Comparison of ENCODE assay signal across 18 cellular contexts in the genomic region with DNA sequence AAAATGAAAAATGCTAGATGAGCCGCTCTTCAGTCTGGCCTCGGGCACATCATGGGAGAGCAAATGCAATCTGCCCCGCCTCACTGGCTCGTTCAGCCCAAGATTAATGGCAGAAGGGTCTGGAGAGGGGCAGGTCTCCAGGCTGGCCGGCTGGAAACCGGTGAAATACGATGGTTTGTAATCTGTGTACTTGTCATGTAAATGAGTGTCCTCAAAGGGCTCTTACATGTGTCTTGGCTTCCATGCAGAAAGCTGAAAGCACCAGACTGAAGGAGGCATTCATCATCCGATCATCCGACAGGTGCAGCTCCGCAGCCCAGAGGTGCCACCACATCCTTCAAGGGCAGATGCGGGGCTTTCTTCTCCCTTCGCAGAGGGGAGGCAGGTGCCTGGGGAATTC.
DNase-seq lines count a peak whose midpoint lies in the region; ATAC-seq, FAIRE-seq and TF ChIP-seq lines count a peak whose summit lies in the region.
"Had no signal": no experiment of that assay in that cellular context is flagged by ENCODE, and none has a peak within 500 bp of the region (broad histone marks: within the 10 kb centered on the region; RNA-seq: fewer than 3 reads in every experiment).

No MANE protein-coding gene starts in this region.

- peak; percentile 28 for FAIRE-seq in H1 (lab: Jason Lieb, UNC)

- H4K8ac ChIP-seq in H9 (replicated peaks; ENCODE audit: insufficient read length, low read depth, low read length) (no peak overlapping the region), H1 (ENCODE audit: extremely low read depth, insufficient read depth, low read length) (no peak overlapping the region)

- no peaks in the 10 kb centered on the region for H3K9me3 ChIP-seq in H9 (ENCODE audit: control insufficient read depth, low read depth, low read length)
- peaks cover 0 to 6% of the 10 kb centered on the region in 2 experiments; a peak in 2 of 4 replicates for H3K9me3 ChIP-seq in H1 (ENCODE audit: insufficient read depth in 2 of 2, low read depth in 1 of 2, low read length in 1 of 2)
- H3K9me3 ChIP-seq: HAP-1, SJSA1 had no signal

- no peak for TF ChIP-seq EP300 in H1 (IDR thresholded peaks at IDR 0.05; ENCODE audit: borderline replicate concordance in 1 of 2, low read depth in 2 of 2, low read length in 2 of 2)

- H3K23ac ChIP-seq in H9 (ENCODE audit: insufficient read length, low read depth, low read length), result no peak overlapping the region
- H3K23ac ChIP-seq in H1 (ENCODE audit: insufficient read length), result no peak overlapping the region

- no peaks in the 10 kb centered on the region for H3K27me3 ChIP-seq in H9 (ENCODE audit: insufficient read depth, low read length)
- no peaks in the 10 kb centered on the region; a peak in 2 of 7 replicates for H3K27me3 ChIP-seq in H1 (replicated peaks in 1 of 4; ENCODE audit: control insufficient read depth in 3 of 4, extremely low read depth in 1 of 4, insufficient read depth in 3 of 4, low read length in 3 of 4)
- H3K27me3 ChIP-seq: SJSA1 had no signal

- H3K9me3 Mint-ChIP-seq in H9 (peaks cover 13 to 21% of the 10 kb centered on the region in 2 experiments), nephron progenitor cell (peaks cover 17% of the 10 kb centered on the region)
- H3K9me3 Mint-ChIP-seq: CD8-positive, alpha-beta memory T cell had no signal

- H3K18ac ChIP-seq in H9 (ENCODE audit: insufficient read length, low read depth, low read length) (no peak overlapping the region), H1 (ENCODE audit: extremely low read depth, low read length) (0 out of 2 replicates have a peak overlapping the region, but pooled peaks have one; percentile 6)

- no peak overlapping the region for H3T11ph ChIP-seq in H9 (ENCODE audit: low read length)

- WGBS in H9 (ENCODE audit: extremely low coverage, insufficient read length, low lambda C conversion rate), result no CpG with 5 or more reads among the region's 12 CpGs
- WGBS in H1 (ENCODE audit: extremely low coverage in 1 of 2, insufficient coverage in 1 of 2, insufficient read length in 1 of 2, insufficient replicate concordance in 2 of 2, low coverage in 1 of 2, low lambda C conversion rate in 2 of 2, missing lambda C conversion rate in 1 of 2), 2 experiments, result 56% methylated on average over 11 of the region's 12 CpGs; no CpG with 5 or more reads in 1 of the 2 experiments

- H4K91ac ChIP-seq in H9 (ENCODE audit: insufficient read length, low read depth, low read length), result no peak overlapping the region
- no peak overlapping the region for H4K91ac ChIP-seq in H1 (replicated peaks; ENCODE audit: insufficient read length, low read length)

- no peak overlapping the region for H3K56ac ChIP-seq in H9 (ENCODE audit: insufficient read length, low read depth, low read length)
- no peak overlapping the region for H3K56ac ChIP-seq in H1 (replicated peaks; ENCODE audit: insufficient read length, low read depth, low read length)

- no peak for TF ChIP-seq RAD21 in H1 (IDR thresholded peaks at IDR 0.05 in 1 of 2, conservative IDR thresholded peaks at IDR 0.05 in 1 of 2; ENCODE audit: low read depth in 2 of 2, low read length in 2 of 2)

- no peak overlapping the region for H3K4me3 ChIP-seq in H1 (ENCODE audit: extremely low read depth in 1 of 4, insufficient read depth in 2 of 4, low read depth in 3 of 4, low read length in 4 of 4)
- H3K4me3 ChIP-seq: HAP-1, SJSA1 had no signal

- no peak overlapping the region for H4K5ac ChIP-seq in H9 (ENCODE audit: insufficient read length, low read depth, low read length)
- no peak overlapping the region for H4K5ac ChIP-seq in H1 (ENCODE audit: insufficient read length, low read depth, low read length)

- H2BK15ac ChIP-seq in H9 (ENCODE audit: low read depth, low read length) (no peak overlapping the region), H1 (ENCODE audit: low read length) (no peak overlapping the region)

- TF ChIP-seq CTCF in H9 (conservative IDR thresholded peaks at IDR 0.05), result no peak
- TF ChIP-seq CTCF in H1 (IDR thresholded peaks at IDR 0.05; ENCODE audit: control extremely low read depth in 1 of 3, insufficient read depth in 1 of 3, low read depth in 1 of 3, low read length in 3 of 3), result no peak
- no peak for TF ChIP-seq CTCF in nephron progenitor cell (IDR thresholded peaks at IDR 0.05)

- POLR2A ChIA-PET in H1 (lab: Charles Lee; ENCODE audit: partially characterized antibody), result interaction anchor here (0.6 kb wide), 1 partner anchor 258 kb away, joined by 3 read pairs; no protein-coding TSS in a partner anchor

- peaks cover 0 to 13% (median 12%) of the 10 kb centered on the region in 3 experiments; a peak in 6 of 7 replicates for H3K36me3 Mint-ChIP-seq in H9 (ENCODE audit: insufficient read depth in 1 of 3, low read depth in 3 of 3)
- H3K36me3 Mint-ChIP-seq in nephron progenitor cell (ENCODE audit: low read depth), result no peaks in the 10 kb centered on the region
- H3K36me3 Mint-ChIP-seq: CD8-positive, alpha-beta memory T cell had no signal

- H3K14ac ChIP-seq in H9 (ENCODE audit: insufficient read depth, low read length) (no peak overlapping the region), H1 (ENCODE audit: insufficient read length) (no peak overlapping the region)

- H3K9ac ChIP-seq in H9 (ENCODE audit: extremely low read depth, insufficient read length, low read length) (no peak overlapping the region), H1 (replicated peaks in 1 of 4; ENCODE audit: extremely low read depth in 1 of 4, low read depth in 3 of 4, low read length in 3 of 4) (no peak overlapping the region)

- H3K27me3 Mint-ChIP-seq in H9 (ENCODE audit: low read depth), result peaks cover 35% of the 10 kb centered on the region
- peaks cover 67% of the 10 kb centered on the region for H3K27me3 Mint-ChIP-seq in nephron progenitor cell (ENCODE audit: low read depth, poor library complexity)

- H3K79me2 ChIP-seq in H9 (ENCODE audit: insufficient read depth, low read length) (no peaks in the 10 kb centered on the region), H1 (ENCODE audit: control insufficient read depth in 1 of 2, insufficient read depth in 2 of 2, low read length in 2 of 2) (no peaks in the 10 kb centered on the region)

- no peaks in the 10 kb centered on the region for H3K36me3 ChIP-seq in H1 (ENCODE audit: control insufficient read depth in 2 of 4, insufficient read depth in 4 of 4, low read length in 3 of 4)
- H3K36me3 ChIP-seq: HAP-1, SJSA1 had no signal

- H2AK5ac ChIP-seq in H9 (ENCODE audit: insufficient read length, low read length), result no peak overlapping the region
- no peak overlapping the region for H2AK5ac ChIP-seq in H1 (ENCODE audit: low read depth, low read length)

- H2AFZ ChIP-seq in H9 (ENCODE audit: low read length) (no peak overlapping the region), H1 (ENCODE audit: low read length) (no peak overlapping the region)

- TF ChIP-seq POLR2A in H1 (IDR thresholded peaks at IDR 0.05; ENCODE audit: control extremely low read depth in 1 of 2, low read depth in 2 of 2, low read length in 2 of 2), result no peak

- H3K4ac ChIP-seq in H9 (ENCODE audit: low read depth, low read length) (no peak overlapping the region), H1 (replicated peaks; ENCODE audit: insufficient read length, low read depth, low read length) (no peak overlapping the region)

- H3K27ac Mint-ChIP-seq in H9, result peak overlapping the region; percentile 3 to 21 (median 15); a peak in 3 of 7 replicates
- H3K27ac Mint-ChIP-seq in nephron progenitor cell, result no peak overlapping the region

- H3K4me3 Mint-ChIP-seq in H9 (no peak overlapping the region), nephron progenitor cell (no peak overlapping the region)
- H3K4me3 Mint-ChIP-seq: CD8-positive, alpha-beta memory T cell had no signal

- H2BK120ac ChIP-seq in H9 (ENCODE audit: low read depth, low read length, poor library complexity, severe bottlenecking) (no peak overlapping the region), H1 (replicated peaks; ENCODE audit: low read depth, low read length) (no peak overlapping the region)

- H4K20me1 ChIP-seq in H9 (ENCODE audit: control insufficient read depth, insufficient read depth, insufficient read length), result no peaks in the 10 kb centered on the region
- H4K20me1 ChIP-seq in H1 (replicated peaks in 1 of 2; ENCODE audit: control insufficient read depth in 1 of 2, insufficient read depth in 2 of 2, low read length in 2 of 2), result no peaks in the 10 kb centered on the region

- H3K4me2 ChIP-seq in H9 (ENCODE audit: insufficient read depth, insufficient read length, low read length) (no peak overlapping the region), H1 (ENCODE audit: insufficient read depth in 1 of 2, low read depth in 2 of 2, low read length in 2 of 2) (peak overlapping the region; percentile 21 to 40; a peak in 2 of 4 replicates)

- no peak overlapping the region for H2BK20ac ChIP-seq in H9 (ENCODE audit: low read depth, low read length, poor library complexity, severe bottlenecking)
- no peak overlapping the region for H2BK20ac ChIP-seq in H1 (ENCODE audit: low read length)

- H3K27ac ChIP-seq in H9 (ENCODE audit: insufficient read length, low read depth, low read length) (no peak overlapping the region), H1 (ENCODE audit: low read depth, low read length) (no peak overlapping the region)
- H3K27ac ChIP-seq: SJSA1 had no signal

- no peak overlapping the region for H2BK5ac ChIP-seq in H9 (ENCODE audit: insufficient read length, low read length)
- H2BK5ac ChIP-seq in H1 (ENCODE audit: low read depth, low read length), result no peak overlapping the region

- ATAC-seq in HG02763 (IDR thresholded peaks at IDR 0.05; ENCODE audit: unreplicated experiment), result no peak
- ATAC-seq: PC-3 had no signal

- DNase-seq in H9 (peak; percentile 70), NCI-H2029 (lab: John Stamatoyannopoulos, UW) (peak; percentile 14), H1 (ENCODE audit: low read depth in 1 of 2, low spot score in 2 of 2) (no peak), nephron progenitor cell (peak; percentile 39), C1 segment of cervical spinal cord (lab: John Stamatoyannopoulos, UW) (no peak)
- no peak for DNase-seq in activated CD4-positive, CD25-positive, alpha-beta regulatory T cell (lab: John Stamatoyannopoulos, UW)
- DNase-seq: CD8-positive, alpha-beta memory T cell; IMR-90; Kasumi-1; NCI-H146; NCI-H2171 treated with DMSO at 0.1 percent for 48 hours; NCI-H526 treated with DMSO at 0.1 percent for 48 hours; NK-92 treated with Interleukin-12 subunit alpha and Interleukin-12 subunit beta, amount 100 ng/mL, for 24 hours; PC-3; SW 1271 had no signal

- H3K4me1 Mint-ChIP-seq in H9, result peaks cover 29 to 30% of the 10 kb centered on the region in 2 experiments
- H3K4me1 Mint-ChIP-seq in nephron progenitor cell, result peaks cover 21% of the 10 kb centered on the region
- H3K4me1 Mint-ChIP-seq: CD8-positive, alpha-beta memory T cell had no signal

- CTCF ChIA-PET in H1 (lab: Charles Lee; ENCODE audit: partially characterized antibody), result no interaction called here

- H3K4me1 ChIP-seq in H9 (ENCODE audit: insufficient read depth, low read length) (peaks cover 14% of the 10 kb centered on the region; the same call in 1 of the 2 replicates), H1 (replicated peaks in 1 of 4; ENCODE audit: control insufficient read depth in 3 of 4, insufficient read depth in 4 of 4, low read length in 3 of 4) (peaks cover 8 to 19% (median 11%) of the 10 kb centered on the region in 4 experiments)
- H3K4me1 ChIP-seq: HAP-1, SJSA1 had no signal

- H3K79me1 ChIP-seq in H9 (ENCODE audit: insufficient read depth, low read depth, low read length, poor library complexity, severe bottlenecking) (no peaks in the 10 kb centered on the region), H1 (ENCODE audit: low read depth, low read length) (no peaks in the 10 kb centered on the region)

- H2BK12ac ChIP-seq in H9 (ENCODE audit: insufficient read length, low read depth, low read length), result no peak overlapping the region
- 0 out of 2 replicates have a peak overlapping the region, but pooled peaks have one; percentile 84 for H2BK12ac ChIP-seq in H1 (ENCODE audit: low read depth, low read length)

- H3K23me2 ChIP-seq in H9 (ENCODE audit: insufficient read length, low read depth, low read length, poor library complexity, severe bottlenecking) (no peaks in the 10 kb centered on the region), H1 (ENCODE audit: low read depth, low read length) (no peaks in the 10 kb centered on the region)

Comparison
In these comparisons a context has a peak if more than half of its experiments do, and no peak if none do; other contexts are left out.
1. DNase-seq: peak in H9 (single experiment), NCI-H2029 (single experiment) and nephron progenitor cell (single experiment); none in H1 (0 of 2), activated CD4-positive, CD25-positive, alpha-beta regulatory T cell (0 of 4) and C1 segment of cervical spinal cord (0 of 14).